Comparison of ENCODE assay signal across 8 cellular contexts in genomic region chr16:2429037-2429770, GRCh38. TPM values are rescaled to one million over a fixed set of nuclear protein-coding genes. Genes with fewer than 3 reads are reported as not detected.
A peak's percentile ranks its signal among the peaks of the same experiment; 100 is the strongest.
DNase-seq lines count a peak whose midpoint lies in the region; ATAC-seq and TF ChIP-seq lines count a peak whose summit lies in the region.

TSS of gene CCNF (plus strand) at chr16:2429447. CDS start at chr16:2429482, 35 bp downstream.

- intact Hi-C loops in activated T-helper 2 cell treated with anti-CD3 and anti-CD28 coated beads, Interferon-gamma antibody, Interleukin-2, Interleukin-4, amounts not matched to agents 10 μg/mL and 5 μg/mL and 100 μg/mL, durations not matched to agents 14 hours and 24 hours and 36 hours (cut with micrococcal nuclease) = loop anchor here (2.0 to 5.0 kb wide), 3 partner anchors 84 to 162 kb away; partner anchors contain the start of genes ABCA3, ATP6V0C and RNPS1
- intact Hi-C loops in natural killer cell (cut with micrococcal nuclease) = no loop called here

- H3K4me1 Mint-ChIP-seq in GM23338 (peaks cover 21% of the 10 kb centered on the region), natural killer cell (peaks cover 25 to 26% of the 10 kb centered on the region in 2 donors)
- peaks cover 27% of the 10 kb centered on the region for H3K4me1 Mint-ChIP-seq in activated T-helper 2 cell treated with anti-CD3 and anti-CD28 coated beads, Interferon-gamma antibody, Interleukin-2, Interleukin-4, amounts not matched to agents 10 μg/mL and 5 μg/mL and 100 μg/mL, durations not matched to agents 14 hours and 24 hours and 36 hours (ENCODE audit: low read depth)

- H3K27ac ChIP-seq in GM23338 (ENCODE audit: low read depth) = no peak within 1 kb of the TSS

- H3K36me3 ChIP-seq in GM23338 (ENCODE audit: insufficient read depth) = peaks cover 22% of the 10 kb centered on the region

- H3K36me3 Mint-ChIP-seq in GM23338 (ENCODE audit: low read depth) (peaks cover 40% of the 10 kb centered on the region), natural killer cell (no peaks in the 10 kb centered on the region)
- peaks cover 36% of the 10 kb centered on the region for H3K36me3 Mint-ChIP-seq in activated T-helper 2 cell treated with anti-CD3 and anti-CD28 coated beads, Interferon-gamma antibody, Interleukin-2, Interleukin-4, amounts not matched to agents 10 μg/mL and 5 μg/mL and 100 μg/mL, durations not matched to agents 14 hours and 24 hours and 36 hours (ENCODE audit: low read depth)

- TF ChIP-seq CTCF in GM23338 (conservative IDR thresholded peaks at IDR 0.05; ENCODE audit: low read depth in 2 of 2) = no peak
- no peak for TF ChIP-seq CTCF in natural killer cell (IDR thresholded peaks at IDR 0.05)

- H3K27ac Mint-ChIP-seq in GM23338 = no peak within 1 kb of the TSS
- peak within 1 kb of the TSS; percentile 62 for H3K27ac Mint-ChIP-seq in activated T-helper 2 cell treated with anti-CD3 and anti-CD28 coated beads, Interferon-gamma antibody, Interleukin-2, Interleukin-4, amounts not matched to agents 10 μg/mL and 5 μg/mL and 100 μg/mL, durations not matched to agents 14 hours and 24 hours and 36 hours
- peak within 1 kb of the TSS; percentile 68 to 83 for H3K27ac Mint-ChIP-seq in natural killer cell

- H3K27me3 Mint-ChIP-seq in GM23338 (ENCODE audit: insufficient read depth, low read depth, poor library complexity) = peaks cover 21% of the 10 kb centered on the region
- H3K27me3 Mint-ChIP-seq in activated T-helper 2 cell treated with anti-CD3 and anti-CD28 coated beads, Interferon-gamma antibody, Interleukin-2, Interleukin-4, amounts not matched to agents 10 μg/mL and 5 μg/mL and 100 μg/mL, durations not matched to agents 14 hours and 24 hours and 36 hours (ENCODE audit: low read depth) = no peaks in the 10 kb centered on the region
- no peaks in the 10 kb centered on the region for H3K27me3 Mint-ChIP-seq in natural killer cell (ENCODE audit: low read depth in 2 of 2)

- H4K20me1 ChIP-seq in GM23338 (replicated peaks; ENCODE audit: insufficient read depth) = peaks cover 19% of the 10 kb centered on the region

- no peaks in the 10 kb centered on the region for H3K27me3 ChIP-seq in GM23338 (ENCODE audit: insufficient read depth)

- peak within 1 kb of the TSS; percentile 98 for H3K4me3 ChIP-seq in GM23338

- H3K9me2 ChIP-seq in GM23338 (ENCODE audit: insufficient read depth) = no peaks in the 10 kb centered on the region

- H3K9me3 Mint-ChIP-seq in GM23338 (no peaks in the 10 kb centered on the region; the same call in 2 of the 3 replicates), natural killer cell (no peaks in the 10 kb centered on the region)
- H3K9me3 Mint-ChIP-seq in activated T-helper 2 cell treated with anti-CD3 and anti-CD28 coated beads, Interferon-gamma antibody, Interleukin-2, Interleukin-4, amounts not matched to agents 10 μg/mL and 5 μg/mL and 100 μg/mL, durations not matched to agents 14 hours and 24 hours and 36 hours = no peaks in the 10 kb centered on the region

- H3K4me3 Mint-ChIP-seq in GM23338 = peak within 1 kb of the TSS; percentile 92
- H3K4me3 Mint-ChIP-seq in activated T-helper 2 cell treated with anti-CD3 and anti-CD28 coated beads, Interferon-gamma antibody, Interleukin-2, Interleukin-4, amounts not matched to agents 10 μg/mL and 5 μg/mL and 100 μg/mL, durations not matched to agents 14 hours and 24 hours and 36 hours (ENCODE audit: low read depth) = peak within 1 kb of the TSS; percentile 96
- H3K4me3 Mint-ChIP-seq in natural killer cell = peak within 1 kb of the TSS; percentile 93

- DNase-seq in EH (ENCODE audit: low read depth) (peak; percentile 95), GM23338 (ENCODE audit: low spot score) (peak; percentile 98), LHCN-M2 (ENCODE audit: low read depth) (peak; percentile 91), RPMI7951 (ENCODE audit: low read depth) (peak; percentile 91), fibroblast of peridontal ligament (ENCODE audit: extremely low read depth) (peak; percentile 89), natural killer cell (peak; percentile 91)
- peak; percentile 94 for DNase-seq in activated T-helper 2 cell treated with anti-CD3 and anti-CD28 coated beads, Interferon-gamma antibody, Interleukin-2, Interleukin-4, amounts not matched to agents 10 μg/mL and 5 μg/mL and 100 μg/mL, durations not matched to agents 14 hours and 24 hours and 36 hours (ENCODE audit: low spot score)
- peak; percentile 90 to 97 (median 96) for DNase-seq in stimulated activated naive CD4-positive, alpha-beta T cell (lab: John Stamatoyannopoulos, UW)

- H3K79me2 ChIP-seq in GM23338 (replicated peaks; ENCODE audit: insufficient read depth) = peaks cover 27% of the 10 kb centered on the region

- H3K4me2 ChIP-seq in GM23338 = peak within 1 kb of the TSS; percentile 99

- ATAC-seq in GM23338 (peak; percentile 89), natural killer cell (peak; percentile 97 to 99 (median 98))

- H3K4me1 ChIP-seq in GM23338 (ENCODE audit: insufficient read depth) = peaks cover 11% of the 10 kb centered on the region; the same call in 1 of the 2 replicates

- H3F3A ChIP-seq in GM23338 (replicated peaks; ENCODE audit: low read depth) = 0 out of 2 replicates have a peak, but pooled peaks cover 17% of the 10 kb centered on the region

- H2AFZ ChIP-seq in GM23338 = peak within 1 kb of the TSS; percentile 89

TF ChIP-seq in GM23338, 12 proteins besides CTCF, POLR2A, EP300 and RAD21:
- TF ChIP-seq CREB1 (CRISPR knock-in tag; IDR thresholded peaks at IDR 0.05; ENCODE audit: low read depth) = peak; percentile 52
- TF ChIP-seq POLR2AphosphoS5 (IDR thresholded peaks at IDR 0.05; ENCODE audit: low read depth) = peak; percentile 81
- TF ChIP-seq NANOG (IDR thresholded peaks at IDR 0.05; ENCODE audit: borderline replicate concordance) = no peak
TF ChIP-seq in GM23338: peak in this region for 2.

RNA-seq across cellular contexts. Expression of gene CCNF, which starts in this region (rescaled TPM):
- 53.0 and 54.2 TPM in 2 replicates for total RNA-seq in GM23338 (2014; rRNA removed; shearing (Covaris generic))
- polyA plus RNA-seq in GM23338 (2016; fragmentation: Nextera tagmentation; extraction: Ambion mirVana) = 21.2 and 24.5 TPM in 2 replicates
- total RNA-seq in LHCN-M2 (2014; rRNA removed) (33.5 and 34.6 TPM in 2 replicates), natural killer cell (10 to 100 TPM in 1 of 3 donors, 1 to 10 TPM in 2; 7.5 to 14.2 (median 8.4) TPM)
- polyA plus RNA-seq in LHCN-M2 (2012) = 10.0 TPM
- total RNA-seq in RPMI7951 (2014; rRNA removed; shearing (Covaris generic)) = 37.4 and 38.3 TPM in 2 replicates
- total RNA-seq in activated T-helper 2 cell treated with anti-CD3 and anti-CD28 coated beads, Interferon-gamma antibody, Interleukin-2, Interleukin-4, amounts not matched to agents 10 μg/mL and 5 μg/mL and 100 μg/mL, durations not matched to agents 14 hours and 24 hours and 36 hours = 48.4 and 48.9 TPM in 2 replicates
